28 cellular contexts compared by ENCODE assay signal in genomic region chr10:121468726-121469125, GRCh38.
"Had no signal": no experiment of that assay in that cellular context is flagged by ENCODE, and none has a peak within 500 bp of the region (broad histone marks: within the 10 kb centered on the region; RNA-seq: fewer than 3 reads in every experiment).

No MANE protein-coding gene starts in this region.

- H3K9me3 ChIP-seq: adrenal gland, breast epithelium, esophagus muscularis mucosa, gastrocnemius medialis, heart right ventricle had no signal

- ATAC-seq: activated CD4-positive, alpha-beta T cell treated with anti-CD3 and anti-CD28 coated beads for 36 hours; activated CD8-positive, alpha-beta memory T cell treated with anti-CD3 and anti-CD28 coated beads, Interleukin-2, amount 10 ng/mL, durations not matched to agents 7 days and 5 days; activated CD8-positive, alpha-beta T cell treated with anti-CD3 and anti-CD28 coated beads, Interleukin-2, amount 10 ng/mL, durations not matched to agents 7 days and 5 days; activated naive CD8-positive, alpha-beta T cell treated with anti-CD3 and anti-CD28 coated beads, Interleukin-2, amount 50 U/mL, for 24 hours; effector memory CD8-positive, alpha-beta T cell; gastrocnemius medialis; heart right ventricle had no signal

- H3K27ac ChIP-seq: adrenal gland, breast epithelium, cardiac muscle cell, coronary artery, esophagus muscularis mucosa, foreskin keratinocyte, gastrocnemius medialis, heart right ventricle had no signal

- DNase-seq: activated CD4-positive, alpha-beta memory T cell treated with anti-CD3 and anti-CD28 coated beads for 36 hours; activated CD4-positive, alpha-beta T cell treated with anti-CD3 and anti-CD28 coated beads for 36 hours; activated CD4-positive, alpha-beta T cell treated with anti-CD3 and anti-CD28 coated beads, Interleukin-2, amount 10 ng/mL, durations not matched to agents 24 days and 14 days; activated CD4-positive, CD25-positive, alpha-beta regulatory T cell; activated CD4-positive, CD25-positive, alpha-beta regulatory T cell treated with anti-CD3 and anti-CD28 coated beads, Interleukin-2, amount 50 U/mL, for 72 hours; activated CD8-positive, alpha-beta memory T cell treated with anti-CD3 and anti-CD28 coated beads, Interleukin-2, amount 10 ng/mL, durations not matched to agents 7 days and 5 days; activated CD8-positive, alpha-beta memory T cell treated with anti-CD3 and anti-CD28 coated beads, Interleukin-2, amount 50 U/mL, for 4 hours; activated CD8-positive, alpha-beta T cell treated with anti-CD3 and anti-CD28 coated beads, Interleukin-2, amount 10 ng/mL, durations not matched to agents 7 days and 5 days; activated effector memory CD4-positive, alpha-beta T cell treated with anti-CD3 and anti-CD28 coated beads, Interleukin-2, amount 50 U/mL, for 16 hours; activated naive CD4-positive, alpha-beta T cell treated with anti-CD3 and anti-CD28 coated beads for 36 hours; activated naive CD8-positive, alpha-beta T cell treated with anti-CD3 and anti-CD28 coated beads for 36 hours; activated naive CD8-positive, alpha-beta T cell treated with anti-CD3 and anti-CD28 coated beads, Interleukin-2, amount 50 U/mL, for 24 hours; activated T-cell treated with anti-CD3 and anti-CD28 coated beads, Interleukin-2, amount 50 U/mL, for 1 hour; activated T-cell treated with anti-CD3 and anti-CD28 coated beads, Interleukin-2, amount 50 U/mL, for 48 hours; adrenal gland; aorta; effector CD4-positive, alpha-beta T cell; effector memory CD8-positive, alpha-beta T cell; erythroblast; foreskin keratinocyte; gastrocnemius medialis; glutamatergic neuron; heart right ventricle; T-helper 2 cell had no signal

- H3K4me1 ChIP-seq: adrenal gland, breast epithelium, esophagus muscularis mucosa, foreskin keratinocyte, gastrocnemius medialis, heart right ventricle had no signal

- H3K27me3 ChIP-seq: adrenal gland, breast epithelium, cardiac muscle cell, esophagus muscularis mucosa, foreskin keratinocyte had no signal

- H3K4me3 ChIP-seq: adrenal gland, breast epithelium, cardiac muscle cell, coronary artery, esophagus muscularis mucosa, gastrocnemius medialis, heart right ventricle had no signal

- H3K36me3 ChIP-seq: adrenal gland, breast epithelium, cardiac muscle cell, esophagus muscularis mucosa, gastrocnemius medialis, heart right ventricle had no signal
